8 cellular contexts compared by ENCODE assay signal in genomic region chr12:92928431-92928961, GRCh38. TPM values are rescaled to one million over a fixed set of nuclear protein-coding genes. Genes with fewer than 3 reads are reported as not detected.
DNase-seq lines count a peak whose midpoint lies in the region; ATAC-seq and TF ChIP-seq lines count a peak whose summit lies in the region.

No MANE protein-coding gene starts in this region.

- H3K4me2 ChIP-seq in DND-41 (ENCODE audit: insufficient read depth, low read length) (peak overlapping the region; percentile 90), HCT116 (ENCODE audit: low read length) (peak overlapping the region; percentile 94), osteoblast (ENCODE audit: insufficient read depth, low read length) (peak overlapping the region; percentile 79)

- peaks cover 14% of the 10 kb centered on the region; the same call in 1 of the 2 replicates for H4K20me1 ChIP-seq in DND-41 (ENCODE audit: insufficient read depth, low read length)
- no peaks in the 10 kb centered on the region for H4K20me1 ChIP-seq in HCT116 (ENCODE audit: insufficient read depth)
- peaks cover 5% of the 10 kb centered on the region for H4K20me1 ChIP-seq in osteoblast (ENCODE audit: insufficient read depth, low read length)

- peak overlapping the region; percentile 85 for H2AFZ ChIP-seq in DND-41 (ENCODE audit: low read depth, low read length)
- no peak overlapping the region for H2AFZ ChIP-seq in HCT116 (ENCODE audit: low read depth, low read length, poor library complexity, severe bottlenecking)
- peak overlapping the region; percentile 59 for H2AFZ ChIP-seq in osteoblast (ENCODE audit: low read length)

- RAD21 ChIA-PET in HCT116 (lab: Charles Lee; ENCODE audit: low non-redundant PET in 1 of 2, low total read pairs in 2 of 2, uncharacterized antibody in 2 of 2, unreplicated experiment in 2 of 2), result no interaction called here

- no peaks in the 10 kb centered on the region for H3K9me3 ChIP-seq in DND-41 (ENCODE audit: insufficient read depth, low read length, severe bottlenecking)
- no peaks in the 10 kb centered on the region for H3K9me3 ChIP-seq in HCT116 (ENCODE audit: control insufficient read depth in 1 of 2, insufficient read depth in 1 of 2, low read depth in 1 of 2, low read length in 2 of 2)
- no peaks in the 10 kb centered on the region for H3K9me3 ChIP-seq in gastroesophageal sphincter
- H3K9me3 ChIP-seq in osteoblast (ENCODE audit: low read depth, low read length), result no peaks in the 10 kb centered on the region
- no peaks in the 10 kb centered on the region for H3K9me3 ChIP-seq in thoracic aorta

- peaks cover 57% of the 10 kb centered on the region for H3K79me2 ChIP-seq in DND-41 (ENCODE audit: insufficient read depth, low read length)
- peaks cover 19% of the 10 kb centered on the region; the same call in 1 of the 2 replicates for H3K79me2 ChIP-seq in HCT116 (ENCODE audit: insufficient read depth, low read length)
- H3K79me2 ChIP-seq in osteoblast (ENCODE audit: insufficient read depth, low read length), result peaks cover 41% of the 10 kb centered on the region

- DNase-seq in DND-41, result peak; percentile 57
- no peak for DNase-seq in HCT116 (ENCODE audit: low read depth, low spot score)
- DNase-seq in NCI-H69 (lab: John Stamatoyannopoulos, UW), result peak; percentile 84
- DNase-seq in activated T-helper 9 cell treated with anti-CD3 and anti-CD28 coated beads, Interleukin-2, amount 50 U/mL, for 16 hours (ENCODE audit: low read depth), result peak; percentile 57
- peak; percentile 67 for DNase-seq in osteoblast (ENCODE audit: insufficient read length, low spot score, missing footprints)
- no peak for DNase-seq in thoracic aorta (ENCODE audit: low spot score)
- DNase-seq in kidney glomerular epithelial cell (lab: John Stamatoyannopoulos, UW), result no peak

- H3K9ac ChIP-seq in DND-41 (ENCODE audit: low read depth, low read length), result peak overlapping the region; percentile 76
- H3K9ac ChIP-seq in HCT116 (ENCODE audit: low read length), result peak overlapping the region; percentile 73

- POLR2A ChIA-PET in HCT116 (lab: Charles Lee), result no interaction called here

- TF ChIP-seq CTCF in DND-41 (IDR thresholded peaks at IDR 0.05; ENCODE audit: borderline replicate concordance, extremely low read depth, low read length, poor library complexity, severe bottlenecking) (no peak), HCT116 (IDR thresholded peaks at IDR 0.05 in 2 of 3, conservative IDR thresholded peaks at IDR 0.05 in 1 of 3; ENCODE audit: borderline replicate concordance in 1 of 3, insufficient read depth in 1 of 3, low read depth in 2 of 3, low read length in 2 of 3) (no peak), gastroesophageal sphincter (IDR thresholded peaks at IDR 0.05) (no peak), osteoblast (IDR thresholded peaks at IDR 0.05; ENCODE audit: extremely low read depth, low read depth, low read length) (no peak), thoracic aorta (IDR thresholded peaks at IDR 0.05) (no peak)

- WGBS in gastroesophageal sphincter (ENCODE audit: low coverage in 1 of 2), 2 donors, result 0% methylated on average over 4 to 5 of the region's 49 CpGs

- peak overlapping the region; percentile 81 to 83; a peak in 3 of 4 replicates for H3K4me3 ChIP-seq in DND-41 (ENCODE audit: low read depth in 1 of 2, low read length in 2 of 2)
- peak overlapping the region; percentile 68 to 71 for H3K4me3 ChIP-seq in HCT116 (replicated peaks in 1 of 2; ENCODE audit: low read depth in 1 of 2, low read length in 2 of 2)
- peak overlapping the region; percentile 89 to 92 for H3K4me3 ChIP-seq in gastroesophageal sphincter
- H3K4me3 ChIP-seq in osteoblast (ENCODE audit: insufficient read depth, low read length), result peak overlapping the region; percentile 92
- peak overlapping the region; percentile 77 for H3K4me3 ChIP-seq in thoracic aorta

- TF ChIP-seq RAD21 in HCT116 (IDR thresholded peaks at IDR 0.05; ENCODE audit: low read depth), result no peak

- no peak for TF ChIP-seq POLR2A in HCT116 (IDR thresholded peaks at IDR 0.05; ENCODE audit: borderline replicate concordance, extremely low read depth, insufficient read depth, insufficient read length)
- no peak for TF ChIP-seq POLR2A in gastroesophageal sphincter (IDR thresholded peaks at IDR 0.05)

- intact Hi-C loops in HCT116 (cut with micrococcal nuclease), result no loop called here

- H3K36me3 ChIP-seq in DND-41 (ENCODE audit: insufficient read depth, low read length), result no peaks in the 10 kb centered on the region; the same call in none of the 2 replicates
- no peaks in the 10 kb centered on the region for H3K36me3 ChIP-seq in HCT116 (ENCODE audit: control insufficient read depth in 1 of 2, insufficient read depth in 2 of 2, low read length in 2 of 2)
- H3K36me3 ChIP-seq in gastroesophageal sphincter, result no peaks in the 10 kb centered on the region
- no peaks in the 10 kb centered on the region for H3K36me3 ChIP-seq in osteoblast (ENCODE audit: insufficient read depth, low read length)
- H3K36me3 ChIP-seq in thoracic aorta, result no peaks in the 10 kb centered on the region

- CTCF ChIA-PET in HCT116 (lab: Charles Lee), result no interaction called here

- H3K4me1 ChIP-seq in DND-41 (ENCODE audit: insufficient read depth, low read length), result peaks cover 36% of the 10 kb centered on the region
- peaks cover 20 to 26% of the 10 kb centered on the region in 2 experiments for H3K4me1 ChIP-seq in HCT116 (ENCODE audit: control insufficient read depth in 1 of 2, insufficient read depth in 2 of 2, low read length in 2 of 2)
- H3K4me1 ChIP-seq in gastroesophageal sphincter, result peaks cover 0 to 53% (median 5%) of the 10 kb centered on the region in 3 donors
- H3K4me1 ChIP-seq in osteoblast (ENCODE audit: insufficient read depth, low read length), result peaks cover 27% of the 10 kb centered on the region
- peaks cover 24 to 35% of the 10 kb centered on the region in 2 donors for H3K4me1 ChIP-seq in thoracic aorta (ENCODE audit: control insufficient read depth in 1 of 2, low read depth in 2 of 2)

- no peaks in the 10 kb centered on the region for H3K9me2 ChIP-seq in HCT116 (ENCODE audit: insufficient read depth)

- H3K27me3 ChIP-seq in DND-41 (ENCODE audit: insufficient read depth, low read length, poor library complexity) (no peaks in the 10 kb centered on the region), HCT116 (ENCODE audit: insufficient read depth, low read length) (no peaks in the 10 kb centered on the region), gastroesophageal sphincter (no peaks in the 10 kb centered on the region), osteoblast (ENCODE audit: insufficient read depth, low read length) (no peaks in the 10 kb centered on the region), thoracic aorta (replicated peaks; ENCODE audit: insufficient read depth) (no peaks in the 10 kb centered on the region)

- no peak for TF ChIP-seq EP300 in gastroesophageal sphincter (IDR thresholded peaks at IDR 0.05)

- no TSS peak for BruUV-seq in HCT116 (replicated peaks; lab: Mats Ljungman, UMichigan)

- H3K27ac ChIP-seq in DND-41 (ENCODE audit: low read length), result peak overlapping the region; percentile 93
- peak overlapping the region; percentile 34 for H3K27ac ChIP-seq in HCT116 (ENCODE audit: low read depth, low read length)
- H3K27ac ChIP-seq in gastroesophageal sphincter, result peak overlapping the region; percentile 96 to 99 (median 97)
- H3K27ac ChIP-seq in osteoblast (ENCODE audit: low read depth, low read length), result peak overlapping the region; percentile 73
- peak overlapping the region; percentile 91 to 92 for H3K27ac ChIP-seq in thoracic aorta

- ATAC-seq in DND-41 (ENCODE audit: insufficient read depth, low read depth) (peak; percentile 17), HCT116 (peak; percentile 46), gastroesophageal sphincter (peak; percentile 53), thoracic aorta (ENCODE audit: insufficient number of reproducible peaks, low FRiP score, low read depth) (peak; percentile 16)

TF ChIP-seq in HCT116, 20 proteins besides CTCF, POLR2A, EP300 and RAD21:
- peak; percentile 92; the same call in 1 of the 2 replicates for TF ChIP-seq ZFX (IDR thresholded peaks at IDR 0.05)
- no peak for TF ChIP-seq CEBPB (IDR thresholded peaks at IDR 0.05; ENCODE audit: low read depth)
- no peak for TF ChIP-seq EZH2 (IDR thresholded peaks at IDR 0.05)
TF ChIP-seq in HCT116: peak in this region for 1.

RNA-seq across cellular contexts. Expression of gene EEA1, which starts 0.6 kb away (rescaled TPM):
- total RNA-seq in HCT116 (2021; ENCODE audit: unreplicated experiment) (13.8 TPM), gastroesophageal sphincter (10 to 100 TPM; 25.0 to 37.1 (median 30.4) TPM), osteoblast (32.9 and 40.7 TPM in 2 replicates), thoracic aorta (10 to 100 TPM; 19.1 to 40.1 TPM)
- 2.1 and 3.0 TPM in 2 replicates for polyA plus RNA-seq in HCT116 (2012)

Comparison
In these comparisons a context has a peak if more than half of its experiments do, and no peak if none do; other contexts are left out.
1. DNase-seq: peak in DND-41 (single experiment), NCI-H69 (single experiment), activated T-helper 9 cell treated with anti-CD3 and anti-CD28 coated beads, Interleukin-2, amount 50 U/mL, for 16 hours (single experiment) and osteoblast (single experiment); none in HCT116 (single experiment), thoracic aorta (single experiment) and kidney glomerular epithelial cell (single experiment).
2. H3K27ac ChIP-seq: peak in every context shown above with its lines; median percentile 97 in gastroesophageal sphincter; 93 in DND-41; 92 in thoracic aorta; 73 in osteoblast; 34 in HCT116.
3. Peak in every context shown above with its lines, with median percentiles within 50 percentile points of each other: ATAC-seq, H3K4me2 ChIP-seq and H3K4me3 ChIP-seq.